26 cellular contexts compared by ENCODE assay signal in genomic region chr7:136698977-136699376, GRCh38.
"Had no signal": no experiment of that assay in that cellular context is flagged by ENCODE, and none has a peak within 500 bp of the region (broad histone marks: within the 10 kb centered on the region; RNA-seq: fewer than 3 reads in every experiment).

No MANE protein-coding gene starts in this region.

- H3K36me3 ChIP-seq: adrenal gland, breast epithelium, SJCRH30 had no signal

- H3K27me3 ChIP-seq: adrenal gland, body of pancreas, breast epithelium, SJCRH30 had no signal

- H3K36me3 Mint-ChIP-seq: activated naive CD4-positive, alpha-beta T cell treated with anti-CD3 and anti-CD28 coated beads, Interleukin-2, amount 50 U/mL, for 72 hours had no signal

- ATAC-seq: activated CD8-positive, alpha-beta T cell treated with anti-CD3 and anti-CD28 coated beads, Interleukin-2, amount 10 ng/mL, durations not matched to agents 7 days and 5 days; activated naive CD4-positive, alpha-beta T cell treated with anti-CD3 and anti-CD28 coated beads, Interleukin-2, amount 50 U/mL, for 72 hours; activated T-cell treated with anti-CD3 and anti-CD28 coated beads, Interleukin-2, amount 50 U/mL, for 4 hours; body of pancreas; PC-3 had no signal

- H3K27ac ChIP-seq: adrenal gland, body of pancreas, breast epithelium, KMS-11, RWPE1, SJCRH30 had no signal

- H3K27me3 Mint-ChIP-seq: activated CD4-positive, alpha-beta T cell treated with anti-CD3 and anti-CD28 coated beads, Interleukin-2, amount 10 ng/mL, durations not matched to agents 24 days and 14 days had no signal

- DNase-seq: activated CD4-positive, alpha-beta T cell treated with anti-CD3 and anti-CD28 coated beads, Interleukin-2, amount 10 ng/mL, durations not matched to agents 24 days and 14 days; activated CD4-positive, alpha-beta T cell treated with anti-CD3 and anti-CD28 coated beads, Interleukin-2, amount 50 U/mL, for 48 hours; activated CD8-positive, alpha-beta T cell treated with anti-CD3 and anti-CD28 coated beads, Interleukin-2, amount 10 ng/mL, durations not matched to agents 7 days and 5 days; activated gamma-delta T cell treated with Interleukin-2 at 50 U/mL for 16 hours; activated naive CD4-positive, alpha-beta T cell treated with anti-CD3 and anti-CD28 coated beads for 36 hours; activated T-cell treated with anti-CD3 and anti-CD28 coated beads, Interleukin-2, amount 50 U/mL, for 4 hours; adrenal gland; body of pancreas; central memory CD4-positive, alpha-beta T cell; MM.1S; MV-4-11; NCI-H1092; NCI-H1436 treated with DMSO at 0.1 percent for 48 hours; NCI-H1694 treated with DMSO at 0.1 percent for 48 hours; NCI-H2029; NCI-H2107; NCI-H345; PC-3; SHP77; SJCRH30 had no signal

- H3K9me3 ChIP-seq: body of pancreas, breast epithelium, SJCRH30 had no signal

- H3K27ac Mint-ChIP-seq: activated CD4-positive, alpha-beta T cell treated with anti-CD3 and anti-CD28 coated beads, Interleukin-2, amount 10 ng/mL, durations not matched to agents 24 days and 14 days; activated CD8-positive, alpha-beta T cell treated with anti-CD3 and anti-CD28 coated beads, Interleukin-2, amount 10 ng/mL, durations not matched to agents 7 days and 5 days; activated naive CD4-positive, alpha-beta T cell treated with anti-CD3 and anti-CD28 coated beads for 36 hours; activated naive CD4-positive, alpha-beta T cell treated with anti-CD3 and anti-CD28 coated beads, Interleukin-2, amount 50 U/mL, for 72 hours; activated T-helper 1 cell treated with anti-CD3 and anti-CD28 coated beads, Interleukin-12 subunit alpha, Interleukin-12 subunit beta, Interleukin-2, Interleukin-4 antibody, amounts not matched to agents 30 ng/mL and 10 ng/mL and 1 ng/mL, durations not matched to agents 14 hours and 24 hours and 36 hours had no signal

- H3K4me3 ChIP-seq: adrenal gland, body of pancreas, breast epithelium, SJCRH30, SK-N-MC had no signal

- H3K4me3 Mint-ChIP-seq: activated CD4-positive, alpha-beta T cell treated with anti-CD3 and anti-CD28 coated beads, Interleukin-2, amount 10 ng/mL, durations not matched to agents 24 days and 14 days; activated CD8-positive, alpha-beta T cell treated with anti-CD3 and anti-CD28 coated beads, Interleukin-2, amount 10 ng/mL, durations not matched to agents 7 days and 5 days; activated naive CD4-positive, alpha-beta T cell treated with anti-CD3 and anti-CD28 coated beads for 36 hours; activated T-cell treated with anti-CD3 and anti-CD28 coated beads, Interleukin-2, amount 50 U/mL, for 4 hours; activated T-helper 1 cell treated with anti-CD3 and anti-CD28 coated beads, Interleukin-12 subunit alpha, Interleukin-12 subunit beta, Interleukin-2, Interleukin-4 antibody, amounts not matched to agents 30 ng/mL and 10 ng/mL and 1 ng/mL, durations not matched to agents 14 hours and 24 hours and 36 hours had no signal

- H3K4me1 Mint-ChIP-seq: activated CD4-positive, alpha-beta T cell treated with anti-CD3 and anti-CD28 coated beads, Interleukin-2, amount 10 ng/mL, durations not matched to agents 24 days and 14 days had no signal

- H3K4me1 ChIP-seq: adrenal gland, breast epithelium, SJCRH30 had no signal

- H3K9me3 Mint-ChIP-seq: activated CD4-positive, alpha-beta T cell treated with anti-CD3 and anti-CD28 coated beads, Interleukin-2, amount 10 ng/mL, durations not matched to agents 24 days and 14 days; activated T-helper 1 cell treated with anti-CD3 and anti-CD28 coated beads, Interleukin-12 subunit alpha, Interleukin-12 subunit beta, Interleukin-2, Interleukin-4 antibody, amounts not matched to agents 30 ng/mL and 10 ng/mL and 1 ng/mL, durations not matched to agents 14 hours and 24 hours and 36 hours had no signal
